19 cellular contexts compared by ENCODE assay signal in the genomic region with DNA sequence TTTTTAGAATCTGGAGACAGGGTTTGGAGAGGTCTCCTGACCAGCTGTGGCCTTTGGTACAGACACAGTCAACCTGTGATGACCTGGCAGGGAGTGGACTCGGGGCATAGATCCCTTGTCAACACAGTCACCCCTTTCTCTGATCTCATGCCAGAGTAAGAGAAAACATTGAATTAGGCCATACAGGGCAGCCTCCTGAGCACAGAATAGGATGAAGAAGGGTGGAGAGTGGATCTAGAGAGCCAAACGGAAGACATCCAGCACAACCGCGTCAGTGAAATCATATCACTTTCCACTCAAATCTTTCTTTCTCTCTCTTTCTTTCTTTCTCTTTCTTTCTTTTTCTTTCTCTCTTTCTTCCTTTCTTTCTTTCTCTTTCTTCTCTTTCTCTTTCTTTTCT.
DNase-seq lines count a peak whose midpoint lies in the region; ATAC-seq and TF ChIP-seq lines count a peak whose summit lies in the region.
"Had no signal": no experiment of that assay in that cellular context is flagged by ENCODE, and none has a peak within 500 bp of the region (broad histone marks: within the 10 kb centered on the region; RNA-seq: fewer than 3 reads in every experiment).

No MANE protein-coding gene starts in this region.

- no peaks in the 10 kb centered on the region for H3K4me1 ChIP-seq in HEK293 (ENCODE audit: control insufficient read depth, insufficient read depth, low read length)
- H3K4me1 ChIP-seq in right lobe of liver = peaks cover 0 to 35% (median 4%) of the 10 kb centered on the region in 4 donors
- H3K4me1 ChIP-seq: BLaER1, Caco-2 had no signal

- DNase-seq in left lobe of liver (ENCODE audit: low spot score) = peak; percentile 89
- DNase-seq in right lobe of liver = peak; percentile 63 to 89 (median 89)
- DNase-seq: Caco-2; CD4-positive, CD25-positive, alpha-beta regulatory T cell; CD8-positive, alpha-beta T cell; DMS79; EL; GDM1; GM23248; H7; HCEC 1CT had no signal

- H3K9me3 ChIP-seq in HEK293 (ENCODE audit: control insufficient read depth, insufficient read depth, low read depth, low read length) = no peaks in the 10 kb centered on the region
- no peaks in the 10 kb centered on the region for H3K9me3 ChIP-seq in right lobe of liver
- H3K9me3 ChIP-seq: BLaER1, Caco-2 had no signal

- H3K4me3 ChIP-seq in HEK293 (ENCODE audit: low read depth, low read length) = no peak overlapping the region
- H3K4me3 ChIP-seq in right lobe of liver = no peak overlapping the region
- H3K4me3 ChIP-seq: BLaER1, GM12878, GM23248 had no signal

- H3K27ac ChIP-seq in HEK293 (ENCODE audit: extremely low read depth, low read depth, low read length) (no peak overlapping the region), right lobe of liver (peak overlapping the region in 1 of 3 donors; percentile 42)
- H3K27ac ChIP-seq: 22Rv1, BLaER1, C4-2B, GM23248 had no signal

- no peaks in the 10 kb centered on the region for H3K27me3 ChIP-seq in right lobe of liver
- H3K27me3 ChIP-seq: BLaER1 had no signal

- POLR2A ChIA-PET in HEK293 (lab: Yijun Ruan, JAX) = no interaction called here

- ATAC-seq in left lobe of liver (peak; percentile 83), right lobe of liver (peak; percentile 81 to 94 (median 91)), esophagus mucosa (no peak), GM18517 (IDR thresholded peaks at IDR 0.05; ENCODE audit: unreplicated experiment) (no peak), HG02840 (IDR thresholded peaks at IDR 0.05; ENCODE audit: low FRiP score, unreplicated experiment) (no peak)
- ATAC-seq: CD8-positive, alpha-beta T cell; GM12878 had no signal

- H3K36me3 ChIP-seq in HEK293 (ENCODE audit: control insufficient read depth in 2 of 2, insufficient read depth in 1 of 2, low read length in 2 of 2) = no peaks in the 10 kb centered on the region
- no peaks in the 10 kb centered on the region for H3K36me3 ChIP-seq in right lobe of liver
- H3K36me3 ChIP-seq: BLaER1 had no signal

- no peak for TF ChIP-seq POLR2A in right lobe of liver (IDR thresholded peaks at IDR 0.05)

- intact Hi-C loops in right lobe of liver (cut with DNase I) = no loop called here

- CTCF ChIA-PET in HEK293 (lab: Yijun Ruan, JAX) = no interaction called here

- 32% methylated on average over 4 of the region's 4 CpGs for WGBS in right lobe of liver (ENCODE audit: insufficient coverage, low coverage, low lambda C conversion rate, missing lambda C conversion rate)

- TF ChIP-seq CTCF in HEK293 (tag by site-specific recombination; IDR thresholded peaks at IDR 0.05) (no peak), right lobe of liver (IDR thresholded peaks at IDR 0.05) (no peak)

TF ChIP-seq in HEK293, 187 proteins besides CTCF, POLR2A, EP300 and RAD21:
- TF ChIP-seq ZBTB1 (tag by site-specific recombination; IDR thresholded peaks at IDR 0.05) (no peak), ZNF660 (tag by site-specific recombination; IDR thresholded peaks at IDR 0.05) (no peak), ZNF140 (tag by site-specific recombination; IDR thresholded peaks at IDR 0.05) (no peak), PRDM1 (tag by site-specific recombination; IDR thresholded peaks at IDR 0.05) (peak; percentile 60)
- TF ChIP-seq, protein P1, sequence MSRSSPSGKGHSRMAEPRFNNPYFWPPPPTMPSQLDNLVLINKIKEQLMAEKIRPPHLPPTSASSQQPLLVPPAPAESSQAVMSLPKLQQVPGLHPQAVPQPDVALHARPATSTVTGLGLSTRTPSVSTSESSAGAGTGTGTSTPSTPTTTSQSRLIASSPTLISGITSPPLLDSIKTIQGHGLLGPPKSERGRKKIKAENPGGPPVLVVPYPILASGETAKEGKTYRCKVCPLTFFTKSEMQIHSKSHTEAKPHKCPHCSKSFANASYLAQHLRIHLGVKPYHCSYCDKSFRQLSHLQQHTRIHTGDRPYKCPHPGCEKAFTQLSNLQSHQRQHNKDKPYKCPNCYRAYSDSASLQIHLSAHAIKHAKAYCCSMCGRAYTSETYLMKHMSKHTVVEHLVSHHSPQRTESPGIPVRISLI (tag by site-specific recombination; IDR thresholded peaks at IDR 0.05) = no peak

Comparison
In these comparisons a context has a peak if more than half of its experiments do, and no peak if none do; other contexts are left out.
1. ATAC-seq: peak in left lobe of liver (single experiment) and right lobe of liver (4 of 4); none in esophagus mucosa (single experiment), GM18517 (single experiment) and HG02840 (single experiment).